ENCODE assay signal across 1 cellular context in the genomic region with DNA sequence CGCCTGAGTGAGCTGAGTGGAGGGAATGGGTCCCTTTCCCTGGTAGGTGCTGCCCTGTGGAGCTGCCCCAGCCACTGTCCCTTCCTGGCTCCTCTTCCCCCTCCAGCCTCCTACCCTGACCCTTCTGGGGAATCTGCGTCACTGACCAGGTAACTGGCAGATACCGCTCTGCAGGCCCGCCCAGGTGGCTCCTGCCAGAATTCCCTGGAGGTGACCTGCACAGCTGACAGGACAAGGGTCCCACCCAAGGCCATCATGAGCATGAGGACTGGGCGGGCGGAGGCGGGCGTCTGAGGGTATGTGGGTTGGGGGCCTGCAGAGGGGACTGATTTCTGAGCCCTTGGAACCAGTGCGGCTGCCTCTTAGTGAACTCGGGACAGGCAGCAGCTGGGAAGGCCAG.
TF ChIP-seq lines count a peak whose summit lies in the region.

No MANE protein-coding gene starts in this region.

TF ChIP-seq in IMR-90, 13 proteins besides CTCF, POLR2A, EP300 and RAD21:
- TF ChIP-seq FOS (IDR thresholded peaks at IDR 0.05; ENCODE audit: low read depth, low read length), result no peak
- TF ChIP-seq, protein P1, sequence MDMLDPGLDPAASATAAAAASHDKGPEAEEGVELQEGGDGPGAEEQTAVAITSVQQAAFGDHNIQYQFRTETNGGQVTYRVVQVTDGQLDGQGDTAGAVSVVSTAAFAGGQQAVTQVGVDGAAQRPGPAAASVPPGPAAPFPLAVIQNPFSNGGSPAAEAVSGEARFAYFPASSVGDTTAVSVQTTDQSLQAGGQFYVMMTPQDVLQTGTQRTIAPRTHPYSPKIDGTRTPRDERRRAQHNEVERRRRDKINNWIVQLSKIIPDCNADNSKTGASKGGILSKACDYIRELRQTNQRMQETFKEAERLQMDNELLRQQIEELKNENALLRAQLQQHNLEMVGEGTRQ (IDR thresholded peaks at IDR 0.05; ENCODE audit: low read depth, low read length), result no peak
- TF ChIP-seq CHD1 (IDR thresholded peaks at IDR 0.05; ENCODE audit: low read depth, low read length), result no peak
- TF ChIP-seq BHLHE40 (IDR thresholded peaks at IDR 0.05; ENCODE audit: low read depth, low read length), result no peak
- TF ChIP-seq MXI1 (IDR thresholded peaks at IDR 0.05; ENCODE audit: borderline replicate concordance, low read depth, low read length), result no peak
- TF ChIP-seq NFE2L2 (IDR thresholded peaks at IDR 0.05; ENCODE audit: low read depth, low read length), result no peak
- no peak for TF ChIP-seq MAFK (IDR thresholded peaks at IDR 0.05; ENCODE audit: low read depth, low read length)
- TF ChIP-seq MAZ (IDR thresholded peaks at IDR 0.05; ENCODE audit: borderline replicate concordance, low read depth, low read length), result no peak
